ENCODE assay signal across 9 cellular contexts in genomic region chr19:4139614-4140236, GRCh38. TPM values are rescaled to one million over a fixed set of nuclear protein-coding genes. Genes with fewer than 3 reads are reported as not detected.
A peak's percentile ranks its signal among the peaks of the same experiment; 100 is the strongest.
DNase-seq lines count a peak whose midpoint lies in the region; ATAC-seq and TF ChIP-seq lines count a peak whose summit lies in the region.
"Had no signal": no experiment of that assay in that cellular context is flagged by ENCODE, and none has a peak within 500 bp of the region (broad histone marks: within the 10 kb centered on the region; RNA-seq: fewer than 3 reads in every experiment).

No MANE protein-coding gene starts in this region.

- intact Hi-C loops in posterior cingulate gyrus (cut with DNase I), result loop anchor here (1.0 kb wide), 1 partner anchor 153 kb away; no protein-coding TSS in a partner anchor

- peak overlapping the region; percentile 13 to 69 (median 30) for H3K4me3 Mint-ChIP-seq in IgD-negative memory B cell
- no peak overlapping the region for H3K4me3 Mint-ChIP-seq in glutamatergic neuron (ENCODE audit: unreplicated experiment)

- TF ChIP-seq EP300 in upper lobe of left lung (IDR thresholded peaks at IDR 0.05), result no peak

- no peak overlapping the region for H3K27ac ChIP-seq in upper lobe of left lung

- H3K36me3 ChIP-seq in upper lobe of left lung, result no peaks in the 10 kb centered on the region

- ATAC-seq in upper lobe of left lung (ENCODE audit: low FRiP score in 2 of 2) (peak; percentile 94 to 97), GM19324 (IDR thresholded peaks at IDR 0.05; ENCODE audit: low FRiP score, unreplicated experiment) (no peak)

- no peaks in the 10 kb centered on the region for H3K36me3 Mint-ChIP-seq in IgD-negative memory B cell
- no peaks in the 10 kb centered on the region for H3K36me3 Mint-ChIP-seq in glutamatergic neuron (ENCODE audit: unreplicated experiment)

- H3K27ac Mint-ChIP-seq in IgD-negative memory B cell, result no peak overlapping the region
- peak overlapping the region; percentile 29 for H3K27ac Mint-ChIP-seq in glutamatergic neuron (ENCODE audit: unreplicated experiment)

- H3K27me3 Mint-ChIP-seq in IgD-negative memory B cell, result peaks cover 11% of the 10 kb centered on the region
- H3K27me3 Mint-ChIP-seq in glutamatergic neuron (ENCODE audit: unreplicated experiment), result peaks cover 2% of the 10 kb centered on the region

- H3K4me3 ChIP-seq in upper lobe of left lung, result no peak overlapping the region

- TF ChIP-seq CTCF in glutamatergic neuron (IDR thresholded peaks at IDR 0.05; ENCODE audit: partially characterized antibody, unreplicated experiment), result peak; percentile 67
- TF ChIP-seq CTCF in upper lobe of left lung (IDR thresholded peaks at IDR 0.05), result peak; percentile 68 to 85 (median 75)

- TF ChIP-seq POLR2A in upper lobe of left lung (IDR thresholded peaks at IDR 0.05), result no peak

- in situ Hi-C loops in SK-MEL-5 (cut with HindIII; ENCODE audit: low pct_unique_long_range_greater_than_20kb, low sequenced_read_pairs), result no loop called here

- H3K9me3 ChIP-seq in upper lobe of left lung, result no peaks in the 10 kb centered on the region

- H3K4me1 ChIP-seq in upper lobe of left lung, result peaks cover 2 to 9% (median 7%) of the 10 kb centered on the region in 4 donors

- H3K27me3 ChIP-seq in upper lobe of left lung, result no peaks in the 10 kb centered on the region

- 32 to 37% methylated on average over 14 of the region's 14 CpGs for WGBS in upper lobe of left lung, 2 donors

- DNase-seq in D341Med (ENCODE audit: low spot score), result peak; percentile 88
- peak; percentile 78 for DNase-seq in SK-MEL-5 (ENCODE audit: low read depth, low spot score)
- DNase-seq in activated effector memory CD4-positive, alpha-beta T cell treated with anti-CD3 and anti-CD28 coated beads, Interleukin-2, amount 50 U/mL, for 16 hours, result peak; percentile 95
- peak; percentile 92 for DNase-seq in glutamatergic neuron
- DNase-seq in posterior cingulate gyrus, result peak; percentile 46 to 96 (median 80)
- peak; percentile 60 to 88 for DNase-seq in upper lobe of left lung

- H3K4me1 Mint-ChIP-seq in IgD-negative memory B cell (peaks cover 7 to 10% (median 8%) of the 10 kb centered on the region in 3 donors), glutamatergic neuron (ENCODE audit: low read depth, unreplicated experiment) (no peaks in the 10 kb centered on the region)

- H3K9me3 Mint-ChIP-seq in IgD-negative memory B cell, result no peaks in the 10 kb centered on the region
- peaks cover 4% of the 10 kb centered on the region for H3K9me3 Mint-ChIP-seq in glutamatergic neuron (ENCODE audit: unreplicated experiment)

RNA-seq across cellular contexts. Expression of gene CREB3L3, which starts 13.7 kb away (rescaled TPM):
- not detected for polyA plus RNA-seq in IgD-negative memory B cell
- total RNA-seq in SK-MEL-5 (2014; rRNA removed; shearing (Covaris generic)), result not detected in 2 replicates
- not detected in 2 replicates for polyA plus RNA-seq in SK-MEL-5 (2015; cell fraction: cytosol; rRNA removed)
- polyA plus RNA-seq in SK-MEL-5 (2015; cell fraction: nucleus; rRNA removed), result not detected in 2 replicates
- total RNA-seq in glutamatergic neuron (ENCODE audit: unreplicated experiment), result not detected
- total RNA-seq in upper lobe of left lung, result under 1 TPM in 1 of 6 donors, not detected in 5; 0.14 TPM
- total RNA-seq: activated CD8-positive, alpha-beta memory T cell treated with anti-CD3 and anti-CD28 coated beads for 36 hours had no signal

RNA-seq across cellular contexts. Expression of gene MAP2K2, which starts 15.8 kb away (rescaled TPM):
- 69.1 TPM for polyA plus RNA-seq in IgD-negative memory B cell
- 192 and 197 TPM in 2 replicates for total RNA-seq in SK-MEL-5 (2014; rRNA removed; shearing (Covaris generic))
- polyA plus RNA-seq in SK-MEL-5 (2015; cell fraction: cytosol; rRNA removed), result 224 and 228 TPM in 2 replicates
- 113 and 116 TPM in 2 replicates for polyA plus RNA-seq in SK-MEL-5 (2015; cell fraction: nucleus; rRNA removed)
- 148 TPM for total RNA-seq in glutamatergic neuron (ENCODE audit: unreplicated experiment)
- total RNA-seq in upper lobe of left lung, result 100 to 1,000 TPM in 5 of 6 donors, 10 to 100 TPM in 1; 86.8 to 170 (median 134) TPM

RNA-seq across cellular contexts. Expression of gene SIRT6, which starts 42.6 kb away (rescaled TPM):
- polyA plus RNA-seq in IgD-negative memory B cell, result 4.8 TPM
- total RNA-seq in SK-MEL-5 (2014; rRNA removed; shearing (Covaris generic)), result 10.0 and 12.1 TPM in 2 replicates
- 29.4 and 32.2 TPM in 2 replicates for polyA plus RNA-seq in SK-MEL-5 (2015; cell fraction: cytosol; rRNA removed)
- polyA plus RNA-seq in SK-MEL-5 (2015; cell fraction: nucleus; rRNA removed), result 64.6 and 142 TPM in 2 replicates
- total RNA-seq in glutamatergic neuron (ENCODE audit: unreplicated experiment) (48.3 TPM), upper lobe of left lung (10 to 100 TPM; 20.8 to 55.0 (median 27.8) TPM)

RNA-seq across cellular contexts. Expression of gene ANKRD24, which starts 42.8 kb away (rescaled TPM):
- polyA plus RNA-seq in IgD-negative memory B cell, result not detected
- 0.05 and 0.16 TPM in 2 replicates for total RNA-seq in SK-MEL-5 (2014; rRNA removed; shearing (Covaris generic))
- polyA plus RNA-seq in SK-MEL-5 (2015; cell fraction: cytosol; rRNA removed), result 0.15 and 0.55 TPM in 2 replicates
- 0.30 and 2.0 TPM in 2 replicates for polyA plus RNA-seq in SK-MEL-5 (2015; cell fraction: nucleus; rRNA removed)
- total RNA-seq in glutamatergic neuron (ENCODE audit: unreplicated experiment) (6.1 TPM), upper lobe of left lung (10 to 100 TPM in 1 of 6 donors, 1 to 10 TPM in 3, under 1 TPM in 2; 0.46 to 10.5 (median 1.3) TPM)
